9 cellular contexts compared by ENCODE assay signal in genomic region chr2:134717706-134718094, GRCh38. TPM values are rescaled to one million over a fixed set of nuclear protein-coding genes. Genes with fewer than 3 reads are reported as not detected.
DNase-seq lines count a peak whose midpoint lies in the region; ATAC-seq, FAIRE-seq and TF ChIP-seq lines count a peak whose summit lies in the region.
"Had no signal": no experiment of that assay in that cellular context is flagged by ENCODE, and none has a peak within 500 bp of the region (broad histone marks: within the 10 kb centered on the region; RNA-seq: fewer than 3 reads in every experiment).

No MANE protein-coding gene starts in this region.

- H3K4me2 ChIP-seq in endothelial cell of umbilical vein (ENCODE audit: insufficient read depth, low read length) (peak overlapping the region; percentile 18), trophoblast cell (ENCODE audit: low read length) (peak overlapping the region; percentile 87)

- no peak overlapping the region for H3K18ac ChIP-seq in trophoblast cell (ENCODE audit: low read length)

- no peak overlapping the region for H2BK5ac ChIP-seq in trophoblast cell (ENCODE audit: low read depth, low read length, poor library complexity)

- H3K27ac ChIP-seq in endothelial cell of umbilical vein (ENCODE audit: insufficient read depth, low read depth, low read length) (no peak overlapping the region), trophoblast cell (ENCODE audit: low read depth, low read length) (no peak overlapping the region)

- FAIRE-seq in endothelial cell of umbilical vein (lab: Jason Lieb, UNC): peak; percentile 24

- in situ Hi-C loops in KBM-7 (cut with MboI; ENCODE audit: low pct_unique_long_range_greater_than_20kb, low sequenced_read_pairs): no loop called here

- no CpG with 5 or more reads among the region's 17 CpGs for whole genome bisulfite sequencing in trophoblast cell (ENCODE audit: extremely low coverage, insufficient coverage, insufficient read length)

- no TSS peak for BruUV-seq in endothelial cell of umbilical vein (replicated peaks; lab: Mats Ljungman, UMichigan)

- peaks cover 64% of the 10 kb centered on the region for H3K27me3 ChIP-seq in NT2/D1 (ENCODE audit: insufficient read depth, insufficient read length)
- H3K27me3 ChIP-seq in endothelial cell of umbilical vein (ENCODE audit: control insufficient read depth in 2 of 2, insufficient read depth in 2 of 2, low read length in 2 of 2): peaks cover 26 to 63% of the 10 kb centered on the region in 2 experiments
- H3K27me3 ChIP-seq in trophoblast cell (ENCODE audit: insufficient read depth, low read length): peaks cover 40% of the 10 kb centered on the region

- no peak overlapping the region for H4K91ac ChIP-seq in trophoblast cell (ENCODE audit: low read depth, low read length)

- H3K36me3 ChIP-seq in ES-I3 (ENCODE audit: insufficient read depth, low read length) (no peaks in the 10 kb centered on the region), NT2/D1 (ENCODE audit: insufficient read depth, insufficient read length, low read length) (no peaks in the 10 kb centered on the region), endothelial cell of umbilical vein (ENCODE audit: control insufficient read depth in 2 of 2, extremely low read depth in 1 of 2, insufficient read depth in 2 of 2, low read length in 2 of 2) (no peaks in the 10 kb centered on the region), trophoblast cell (ENCODE audit: control insufficient read depth in 1 of 2, insufficient read depth in 2 of 2, low read length in 2 of 2) (no peaks in the 10 kb centered on the region)

- H4K20me1 ChIP-seq in endothelial cell of umbilical vein (replicated peaks; ENCODE audit: control insufficient read depth, extremely low read depth, insufficient read depth, low read length): no peaks in the 10 kb centered on the region

- H2AFZ ChIP-seq in endothelial cell of umbilical vein (ENCODE audit: low read depth, low read length) (no peak overlapping the region), trophoblast cell (ENCODE audit: insufficient read depth, low read length, poor library complexity) (no peak overlapping the region)

- ATAC-seq in HG03159 (IDR thresholded peaks at IDR 0.05; ENCODE audit: unreplicated experiment) (no peak), GM19395 (IDR thresholded peaks at IDR 0.05; ENCODE audit: unreplicated experiment) (no peak), HG03378 (IDR thresholded peaks at IDR 0.05; ENCODE audit: unreplicated experiment) (no peak)

- TF ChIP-seq POLR2A in endothelial cell of umbilical vein (IDR thresholded peaks at IDR 0.05; ENCODE audit: low read depth, low read length): no peak

- H3K79me1 ChIP-seq in trophoblast cell (ENCODE audit: low read length): no peaks in the 10 kb centered on the region

- CTCF ChIA-PET in endothelial cell of umbilical vein (lab: Charles Lee): interaction anchor here (0.6 to 1.8 kb wide), 5 partner anchors 35 to 267 kb away, joined by 3 to 6 read pairs (median 3); no protein-coding TSS in a partner anchor

- H3K14ac ChIP-seq in trophoblast cell (ENCODE audit: low read length): no peak overlapping the region

- no peak overlapping the region for H2BK12ac ChIP-seq in trophoblast cell (ENCODE audit: low read length)

- DNase-seq in NT2/D1 (ENCODE audit: low read depth, low spot score) (no peak), endothelial cell of umbilical vein (ENCODE audit: low read depth, low spot score) (no peak), trophoblast cell (no peak), KBM-7 (no peak)
- DNase-seq: NCI-H524 treated with DMSO at 0.1 percent for 48 hours had no signal

- TF ChIP-seq CTCF in endothelial cell of umbilical vein (IDR thresholded peaks at IDR 0.05; ENCODE audit: extremely low read depth in 1 of 2, insufficient read depth in 1 of 2, low read depth in 1 of 2, low read length in 2 of 2): no peak

- dilution Hi-C loops in endothelial cell of umbilical vein (cut with MboI; ENCODE audit: extremely low pct_ligation_motif_present, low sequenced_read_pairs): no loop called here

- H2BK120ac ChIP-seq in trophoblast cell (ENCODE audit: insufficient read depth, low read length, poor library complexity): no peak overlapping the region

- no peaks in the 10 kb centered on the region for H3K9me1 ChIP-seq in endothelial cell of umbilical vein (replicated peaks; ENCODE audit: control insufficient read depth, extremely low read depth, insufficient read depth, low read length)

- no peak overlapping the region for H2AK5ac ChIP-seq in trophoblast cell (ENCODE audit: low read length)

- H3K4me3 ChIP-seq in NT2/D1 (ENCODE audit: insufficient read length, low read depth) (peak overlapping the region; percentile 71), endothelial cell of umbilical vein (replicated peaks in 1 of 3; ENCODE audit: insufficient read depth in 1 of 3, low read depth in 1 of 3, low read length in 3 of 3) (peak overlapping the region in 1 of 3 experiments; percentile 24), trophoblast cell (ENCODE audit: low read depth, low read length) (no peak overlapping the region)

- intact Hi-C loops in endothelial cell of umbilical vein (cut with micrococcal nuclease): loop anchor here (5.0 kb wide), 1 partner anchor 60 kb away; no protein-coding TSS in a partner anchor

- H3K4me1 ChIP-seq in ES-I3 (ENCODE audit: insufficient read depth, low read length): peaks cover 14% of the 10 kb centered on the region; the same call in 1 of the 2 replicates
- peaks cover under 1% of the 10 kb centered on the region for H3K4me1 ChIP-seq in NT2/D1 (ENCODE audit: insufficient read depth, insufficient read length)
- H3K4me1 ChIP-seq in endothelial cell of umbilical vein (ENCODE audit: control insufficient read depth, extremely low read depth, insufficient read depth, low read length): no peaks in the 10 kb centered on the region
- H3K4me1 ChIP-seq in trophoblast cell (ENCODE audit: control insufficient read depth in 1 of 2, insufficient read depth in 2 of 2, low read length in 2 of 2): peaks cover 10 to 15% of the 10 kb centered on the region in 2 experiments

- peak overlapping the region; percentile 69; the same call in 1 of the 2 replicates for H3K9ac ChIP-seq in ES-I3 (ENCODE audit: low read depth, low read length)
- peak overlapping the region; percentile 74 for H3K9ac ChIP-seq in NT2/D1 (ENCODE audit: insufficient read length, low read depth)
- H3K9ac ChIP-seq in endothelial cell of umbilical vein (replicated peaks; ENCODE audit: extremely low read depth, insufficient read depth, low read length): no peak overlapping the region
- H3K9ac ChIP-seq in trophoblast cell (ENCODE audit: low read length): no peak overlapping the region

- H3K79me2 ChIP-seq in endothelial cell of umbilical vein (ENCODE audit: control insufficient read depth, insufficient read depth, low read length): no peaks in the 10 kb centered on the region
- no peaks in the 10 kb centered on the region for H3K79me2 ChIP-seq in trophoblast cell (ENCODE audit: control insufficient read depth, insufficient read depth, low read length, poor library complexity)

- H3K4ac ChIP-seq in trophoblast cell (ENCODE audit: low read depth, low read length): no peak overlapping the region

- H4K12ac ChIP-seq in trophoblast cell (ENCODE audit: low read depth, low read length): no peak overlapping the region

- H3K9me3 ChIP-seq in ES-I3 (ENCODE audit: control insufficient read depth, insufficient read depth, low read length) (no peaks in the 10 kb centered on the region), NT2/D1 (ENCODE audit: insufficient read depth, low read length) (no peaks in the 10 kb centered on the region), endothelial cell of umbilical vein (replicated peaks; ENCODE audit: control insufficient read depth, insufficient read depth, low read length) (no peaks in the 10 kb centered on the region), trophoblast cell (ENCODE audit: insufficient read depth, low read depth, low read length) (peaks cover 4% of the 10 kb centered on the region)

- no peak overlapping the region for H3K23ac ChIP-seq in trophoblast cell (ENCODE audit: low read length)

- no peak overlapping the region for H4K8ac ChIP-seq in trophoblast cell (ENCODE audit: low read depth, low read length)

- POLR2A ChIA-PET in endothelial cell of umbilical vein (lab: Charles Lee): no interaction called here

TF ChIP-seq in endothelial cell of umbilical vein, 7 proteins besides CTCF, POLR2A, EP300 and RAD21:
- TF ChIP-seq MYC (IDR thresholded peaks at IDR 0.05; ENCODE audit: low read depth, low read length) (no peak), JUN (IDR thresholded peaks at IDR 0.05; ENCODE audit: borderline replicate concordance, insufficient read depth, insufficient read length, low read depth) (no peak), FOS (IDR thresholded peaks at IDR 0.05; ENCODE audit: borderline replicate concordance, insufficient read depth, low read length) (no peak), EZH2 (IDR thresholded peaks at IDR 0.05; ENCODE audit: borderline replicate concordance, low read depth, low read length, severe bottlenecking) (no peak), POLR2AphosphoS5 (IDR thresholded peaks at IDR 0.05; ENCODE audit: insufficient read depth, low read depth, low read length) (no peak), GATA2 (IDR thresholded peaks at IDR 0.05; ENCODE audit: insufficient read depth, insufficient read length, low read depth, low read length) (no peak), MAX (IDR thresholded peaks at IDR 0.05; ENCODE audit: insufficient read depth, insufficient read length) (no peak)

RNA-seq across cellular contexts. Expression of gene TMEM163, which starts 1.1 kb away (rescaled TPM):
- 1.0 and 1.3 TPM in 2 replicates for total RNA-seq in endothelial cell of umbilical vein
- polyA plus RNA-seq in endothelial cell of umbilical vein: 2.2 and 2.8 TPM in 2 replicates
- 3.3 and 4.1 TPM in 2 replicates for polyA plus RNA-seq in endothelial cell of umbilical vein (2011; cell fraction: cytosol; rRNA removed)
- 4.8 TPM in 2 replicates for polyA plus RNA-seq in endothelial cell of umbilical vein (2011; cell fraction: nucleus; rRNA removed)
- 0.33 and 2.6 TPM in 2 replicates for polyA plus RNA-seq in endothelial cell of umbilical vein (2012)
- 2.1 and 2.5 TPM in 2 replicates for polyA minus RNA-seq in endothelial cell of umbilical vein
- polyA minus RNA-seq in endothelial cell of umbilical vein (2011; cell fraction: cytosol; rRNA and poly(A)+ RNA removed): not detected
- 1.9 and 3.4 TPM in 2 replicates for polyA minus RNA-seq in endothelial cell of umbilical vein (2011; cell fraction: nucleus; rRNA and poly(A)+ RNA removed)
- polyA plus RNA-seq in trophoblast cell (2013): 0.36 and 0.41 TPM in 2 replicates

Comparison
In these comparisons a context has a peak if more than half of its experiments do, and no peak if none do; other contexts are left out.
1. H3K9ac ChIP-seq: peak in ES-I3 (single experiment) and NT2/D1 (single experiment); none in endothelial cell of umbilical vein (single experiment) and trophoblast cell (single experiment).